In genomic region chr20:57811373-57812020, GRCh38 we compare ENCODE assay signal across 14 cellular contexts.
A peak's percentile ranks its signal among the peaks of the same experiment; 100 is the strongest.
DNase-seq lines count a peak whose midpoint lies in the region; ATAC-seq, FAIRE-seq and TF ChIP-seq lines count a peak whose summit lies in the region.
"Had no signal": no experiment of that assay in that cellular context is flagged by ENCODE, and none has a peak within 500 bp of the region (broad histone marks: within the 10 kb centered on the region; RNA-seq: fewer than 3 reads in every experiment).

No MANE protein-coding gene starts in this region.

- no peak overlapping the region for H2BK15ac ChIP-seq in H1 (ENCODE audit: low read length)

- H3K23ac ChIP-seq in H1 (ENCODE audit: insufficient read length) = no peak overlapping the region

- no peak overlapping the region for H3K27ac ChIP-seq in H1 (ENCODE audit: low read depth, low read length)
- no peak overlapping the region for H3K27ac ChIP-seq in upper lobe of right lung
- H3K27ac ChIP-seq: breast epithelium, tibial artery had no signal

- CTCF ChIA-PET in H1 (lab: Charles Lee; ENCODE audit: partially characterized antibody) = interaction anchor here (0.7 to 2.8 kb wide), 7 partner anchors 39 to 380 kb away, joined by 3 to 8 read pairs (median 3); no protein-coding TSS in a partner anchor

- H3K36me3 ChIP-seq in H1 (ENCODE audit: control insufficient read depth in 2 of 4, insufficient read depth in 4 of 4, low read length in 3 of 4) (no peaks in the 10 kb centered on the region), upper lobe of right lung (no peaks in the 10 kb centered on the region)
- H3K36me3 ChIP-seq: breast epithelium, tibial artery had no signal

- no peak overlapping the region for H2AK5ac ChIP-seq in H1 (ENCODE audit: low read depth, low read length)

- no peak overlapping the region for H2BK20ac ChIP-seq in H1 (ENCODE audit: low read length)

- TF ChIP-seq POLR2A in H1 (IDR thresholded peaks at IDR 0.05; ENCODE audit: control extremely low read depth in 1 of 2, low read depth in 2 of 2, low read length in 2 of 2) = no peak
- TF ChIP-seq POLR2A in H54 (IDR thresholded peaks at IDR 0.05; ENCODE audit: low read depth, low read length) = no peak

- H3K4me3 ChIP-seq in H1 (ENCODE audit: extremely low read depth in 1 of 4, insufficient read depth in 2 of 4, low read depth in 3 of 4, low read length in 4 of 4) (no peak overlapping the region), upper lobe of right lung (no peak overlapping the region)
- H3K4me3 ChIP-seq: breast epithelium, tibial artery had no signal

- H3K4me1 ChIP-seq in H1 (replicated peaks in 1 of 4; ENCODE audit: control insufficient read depth in 3 of 4, insufficient read depth in 4 of 4, low read length in 3 of 4) = peaks cover 3 to 10% (median 7%) of the 10 kb centered on the region in 4 experiments; a peak in 6 of 7 replicates
- peaks cover 16% of the 10 kb centered on the region for H3K4me1 ChIP-seq in upper lobe of right lung
- H3K4me1 ChIP-seq: breast epithelium had no signal

- H2BK120ac ChIP-seq in H1 (replicated peaks; ENCODE audit: low read depth, low read length) = no peak overlapping the region

- peak overlapping the region in 1 of 2 experiments; percentile 23; a peak in 2 of 4 replicates for H3K4me2 ChIP-seq in H1 (ENCODE audit: insufficient read depth in 1 of 2, low read depth in 2 of 2, low read length in 2 of 2)

- no peak overlapping the region for H3K9ac ChIP-seq in H1 (replicated peaks in 1 of 4; ENCODE audit: extremely low read depth in 1 of 4, low read depth in 3 of 4, low read length in 3 of 4)

- H2AFZ ChIP-seq in H1 (ENCODE audit: low read length) = peak overlapping the region; percentile 81

- TF ChIP-seq RAD21 in H1 (IDR thresholded peaks at IDR 0.05 in 1 of 2, conservative IDR thresholded peaks at IDR 0.05 in 1 of 2; ENCODE audit: low read depth in 2 of 2, low read length in 2 of 2) = no peak

- no peak overlapping the region for H4K8ac ChIP-seq in H1 (ENCODE audit: extremely low read depth, insufficient read depth, low read length)

- no peaks in the 10 kb centered on the region for H4K20me1 ChIP-seq in H1 (replicated peaks in 1 of 2; ENCODE audit: control insufficient read depth in 1 of 2, insufficient read depth in 2 of 2, low read length in 2 of 2)

- no peak overlapping the region for H2BK12ac ChIP-seq in H1 (ENCODE audit: low read depth, low read length)

- peak; percentile 42 for ATAC-seq in upper lobe of right lung
- ATAC-seq in activated CD4-positive, CD25-positive, alpha-beta regulatory T cell treated with anti-CD3 and anti-CD28 coated beads, Interleukin-2, amount 50 U/mL, for 24 hours = no peak
- no peak for ATAC-seq in stimulated activated naive CD8-positive, alpha-beta T cell treated with anti-CD3 and anti-CD28 coated beads, Interleukin-15, Interleukin-2, amounts not matched to agents 100 U/mL and 50 U/mL, for 24 hours

- 62% methylated on average over 7 of the region's 9 CpGs; no CpG with 5 or more reads in 1 of the 2 experiments for WGBS in H1 (ENCODE audit: extremely low coverage in 1 of 2, insufficient coverage in 1 of 2, insufficient read length in 1 of 2, insufficient replicate concordance in 2 of 2, low coverage in 1 of 2, low lambda C conversion rate in 2 of 2, missing lambda C conversion rate in 1 of 2), 2 experiments

- H3K18ac ChIP-seq in H1 (ENCODE audit: extremely low read depth, low read length) = peak overlapping the region; percentile 36; the same call in 1 of the 2 replicates

- no peaks in the 10 kb centered on the region for H3K23me2 ChIP-seq in H1 (ENCODE audit: low read depth, low read length)

- no peak overlapping the region for H4K5ac ChIP-seq in H1 (ENCODE audit: insufficient read length, low read depth, low read length)

- POLR2A ChIA-PET in H1 (lab: Charles Lee; ENCODE audit: partially characterized antibody) = no interaction called here

- peak; percentile 29 for DNase-seq in NCI-H82 (lab: John Stamatoyannopoulos, UW)
- no peak for DNase-seq in NCI-H82 treated with DMSO at 0.1 percent for 48 hours (lab: John Stamatoyannopoulos, UW; ENCODE audit: unreplicated experiment)
- no peak for DNase-seq in H1 (ENCODE audit: low read depth in 1 of 2, low spot score in 2 of 2)
- DNase-seq in myocyte (ENCODE audit: low read depth) = peak; percentile 44
- peak; percentile 72 for DNase-seq in upper lobe of right lung
- DNase-seq in H54 (ENCODE audit: insufficient read length, low spot score) = no peak
- DNase-seq in stimulated activated naive CD8-positive, alpha-beta T cell treated with anti-CD3 and anti-CD28 coated beads, Interleukin-15, Interleukin-2, amounts not matched to agents 100 U/mL and 50 U/mL, for 24 hours = no peak
- DNase-seq: 8988T; effector CD4-positive, alpha-beta T cell; MM.1S; SHP77 treated with DMSO at 0.1 percent for 48 hours had no signal

- no peak overlapping the region for H3K4ac ChIP-seq in H1 (replicated peaks; ENCODE audit: insufficient read length, low read depth, low read length)

- no peaks in the 10 kb centered on the region for H3K79me2 ChIP-seq in H1 (ENCODE audit: control insufficient read depth in 1 of 2, insufficient read depth in 2 of 2, low read length in 2 of 2)

- H3K56ac ChIP-seq in H1 (replicated peaks; ENCODE audit: insufficient read length, low read depth, low read length) = no peak overlapping the region

- H3K79me1 ChIP-seq in H1 (ENCODE audit: low read depth, low read length) = no peaks in the 10 kb centered on the region; the same call in 1 of the 2 replicates

- H3K9me3 ChIP-seq in H1 (ENCODE audit: insufficient read depth in 2 of 2, low read depth in 1 of 2, low read length in 1 of 2) (no peaks in the 10 kb centered on the region), upper lobe of right lung (no peaks in the 10 kb centered on the region)
- H3K9me3 ChIP-seq: breast epithelium, tibial artery had no signal

- TF ChIP-seq CTCF in H1 (IDR thresholded peaks at IDR 0.05; ENCODE audit: control extremely low read depth in 1 of 3, insufficient read depth in 1 of 3, low read depth in 1 of 3, low read length in 3 of 3) = no peak
- no peak for TF ChIP-seq CTCF in upper lobe of right lung (IDR thresholded peaks at IDR 0.05)

- H3K14ac ChIP-seq in H1 (ENCODE audit: insufficient read length) = no peak overlapping the region

- H3K27me3 ChIP-seq in H1 (replicated peaks in 1 of 4; ENCODE audit: control insufficient read depth in 3 of 4, extremely low read depth in 1 of 4, insufficient read depth in 3 of 4, low read length in 3 of 4) (no peaks in the 10 kb centered on the region; a peak in 1 of 7 replicates), upper lobe of right lung (no peaks in the 10 kb centered on the region)
- H3K27me3 ChIP-seq: breast epithelium, tibial artery had no signal

- no peak overlapping the region for H4K91ac ChIP-seq in H1 (replicated peaks; ENCODE audit: insufficient read length, low read length)

- intact Hi-C loops in upper lobe of right lung (cut with DNase I) = no loop called here

- FAIRE-seq in H1 (lab: Jason Lieb, UNC) (no peak), H54 (lab: Jason Lieb, UNC) (no peak)

- TF ChIP-seq EP300 in H1 (IDR thresholded peaks at IDR 0.05; ENCODE audit: borderline replicate concordance in 1 of 2, low read depth in 2 of 2, low read length in 2 of 2) = no peak

- no peak overlapping the region for H2BK5ac ChIP-seq in H1 (ENCODE audit: low read depth, low read length)

TF ChIP-seq in H1, 55 proteins besides CTCF, POLR2A, EP300 and RAD21:
- TF ChIP-seq CHD1 (IDR thresholded peaks at IDR 0.05; ENCODE audit: low read depth, low read length) = no peak
- TF ChIP-seq MAX (IDR thresholded peaks at IDR 0.05) = no peak
- no peak for TF ChIP-seq TAF1 (IDR thresholded peaks at IDR 0.05; ENCODE audit: low read depth, low read length)
- TF ChIP-seq KDM5A (IDR thresholded peaks at IDR 0.05; ENCODE audit: low read length) = no peak
TF ChIP-seq in H1: peak in this region for 0.

Comparison
In these comparisons a context has a peak if more than half of its experiments do, and no peak if none do; other contexts are left out.
1. DNase-seq: peak in NCI-H82 (single experiment), myocyte (single experiment) and upper lobe of right lung (single experiment); none in NCI-H82 treated with DMSO at 0.1 percent for 48 hours (single experiment), H1 (0 of 2), H54 (single experiment) and stimulated activated naive CD8-positive, alpha-beta T cell treated with anti-CD3 and anti-CD28 coated beads, Interleukin-15, Interleukin-2, amounts not matched to agents 100 U/mL and 50 U/mL, for 24 hours (single experiment).